8 cellular contexts compared by ENCODE assay signal in genomic region chr4:118566003-118566513, GRCh38.
DNase-seq lines count a peak whose midpoint lies in the region; ATAC-seq and TF ChIP-seq lines count a peak whose summit lies in the region.
"Not testable (repeated sequence)": the region's sequence is repeated elsewhere in the genome, so short reads cannot be mapped to it uniquely, and the experiment has no call there.

No MANE protein-coding gene starts in this region.

- not testable (repeated sequence) for TF ChIP-seq CTCF in AG09319 (IDR thresholded peaks at IDR 0.05; ENCODE audit: low read depth, low read length); OCI-LY7 (conservative IDR thresholded peaks at IDR 0.05; ENCODE audit: low read length); cardiac fibroblast (IDR thresholded peaks at IDR 0.05; ENCODE audit: low read depth, low read length)

- peaks cover 16% of the 10 kb centered on the region for H3K4me1 ChIP-seq in OCI-LY7 (ENCODE audit: insufficient read depth, low read length, poor library complexity, severe bottlenecking)
- H3K4me1 ChIP-seq in mesenchymal stem cell (ENCODE audit: control insufficient read depth, insufficient read depth, low read depth, low read length): not testable (repeated sequence)

- peak overlapping the region; percentile 51 for H3K4me2 ChIP-seq in OCI-LY7 (ENCODE audit: low read length)
- not testable (repeated sequence) for H3K4me2 ChIP-seq in mesenchymal stem cell (ENCODE audit: low read length, poor library complexity, severe bottlenecking)

- H2BK15ac ChIP-seq in mesenchymal stem cell (ENCODE audit: low read depth, poor library complexity, severe bottlenecking): not testable (repeated sequence)

- H3K23ac ChIP-seq in mesenchymal stem cell (ENCODE audit: low read length in 2 of 2): not testable (repeated sequence)

- not testable (repeated sequence) for H3K4me3 ChIP-seq in OCI-LY7 (ENCODE audit: low read depth, low read length, poor library complexity, severe bottlenecking); cardiac fibroblast (replicated peaks in 1 of 2; ENCODE audit: low read depth in 2 of 2, low read length in 2 of 2); mesenchymal stem cell (ENCODE audit: insufficient read depth in 1 of 2, low read depth in 1 of 2, low read length in 2 of 2)

- not testable (repeated sequence) for H4K91ac ChIP-seq in mesenchymal stem cell (ENCODE audit: low read length)

- H3K27ac ChIP-seq in OCI-LY7 (ENCODE audit: low read depth, low read length, poor library complexity, severe bottlenecking): not testable (repeated sequence)
- peak overlapping the region; percentile 80 for H3K27ac ChIP-seq in mesenchymal stem cell (ENCODE audit: low read length, poor library complexity, severe bottlenecking)

- not testable (repeated sequence) for H3K79me1 ChIP-seq in mesenchymal stem cell (replicated peaks; ENCODE audit: low read length, poor library complexity, severe bottlenecking)

- H2BK120ac ChIP-seq in mesenchymal stem cell (ENCODE audit: low read depth, low read length): not testable (repeated sequence)

- not testable (repeated sequence) for H4K20me1 ChIP-seq in OCI-LY7 (ENCODE audit: insufficient read depth, low read length)

- not testable (repeated sequence) for H3K36me3 ChIP-seq in OCI-LY7 (ENCODE audit: insufficient read depth, low read length); mesenchymal stem cell (ENCODE audit: control insufficient read depth in 1 of 2, insufficient read depth in 2 of 2, low read depth in 1 of 2, low read length in 2 of 2)

- H3K27me3 ChIP-seq in mesenchymal stem cell (ENCODE audit: control insufficient read depth in 1 of 2, insufficient read depth in 1 of 2, low read length in 2 of 2): not testable (repeated sequence)

- not testable (repeated sequence) for H3K79me2 ChIP-seq in OCI-LY7 (ENCODE audit: insufficient read depth, low read depth, low read length)

- ATAC-seq in GM18520 (IDR thresholded peaks at IDR 0.05; ENCODE audit: unreplicated experiment) (peak; percentile 70), GM21619 (IDR thresholded peaks at IDR 0.05; ENCODE audit: unreplicated experiment) (peak; percentile 82), HG03095 (IDR thresholded peaks at IDR 0.05; ENCODE audit: unreplicated experiment) (peak; percentile 72)

- not testable (repeated sequence) for H3K18ac ChIP-seq in mesenchymal stem cell (ENCODE audit: low read depth in 1 of 2, low read length in 2 of 2)

- DNase-seq in AG09319 (ENCODE audit: extremely low read depth, low read depth) (peak; percentile 87), MV-4-11 (lab: John Stamatoyannopoulos, UW) (peak; percentile 87), cardiac fibroblast (ENCODE audit: low read depth in 2 of 2) (peak; percentile 16 to 96), mesenchymal stem cell (peak; percentile 76)
- not testable (repeated sequence) for DNase-seq in OCI-LY7 (ENCODE audit: low spot score)

- not testable (repeated sequence) for H3K9me3 ChIP-seq in OCI-LY7 (ENCODE audit: low read length); mesenchymal stem cell (ENCODE audit: control insufficient read depth, low read length)

- H2BK12ac ChIP-seq in mesenchymal stem cell (ENCODE audit: low read length in 2 of 2): not testable (repeated sequence)

- BruUV-seq in OCI-LY7 (replicated peaks; lab: Mats Ljungman, UMichigan): not testable (repeated sequence)

- 20% methylated on average over 7 of the region's 9 CpGs for WGBS in mesenchymal stem cell

- not testable (repeated sequence) for H3K9ac ChIP-seq in mesenchymal stem cell (ENCODE audit: low read length)

- intact Hi-C loops in OCI-LY7 (cut with micrococcal nuclease; ENCODE audit: unreplicated experiment): not testable (repeated sequence)

- not testable (repeated sequence) for H4K8ac ChIP-seq in mesenchymal stem cell (ENCODE audit: low read length)

- POLR2A ChIA-PET in OCI-LY7 (lab: Charles Lee): interaction anchor here (0.6 kb wide), 1 partner anchor 20 kb away, joined by 3 read pairs; no protein-coding TSS in a partner anchor

- H3K4ac ChIP-seq in mesenchymal stem cell (ENCODE audit: low read depth in 1 of 2, low read length in 2 of 2): not testable (repeated sequence)

- H3K14ac ChIP-seq in mesenchymal stem cell (ENCODE audit: low read length in 2 of 2): not testable (repeated sequence)

- H3K9me2 ChIP-seq in OCI-LY7 (ENCODE audit: insufficient read depth, low read length): not testable (repeated sequence)

- CTCF ChIA-PET in OCI-LY7 (lab: Charles Lee; ENCODE audit: unreplicated experiment): not testable (repeated sequence)

- not testable (repeated sequence) for H2BK5ac ChIP-seq in mesenchymal stem cell (ENCODE audit: low read depth, low read length, poor library complexity, severe bottlenecking)

- H2AK5ac ChIP-seq in mesenchymal stem cell (ENCODE audit: low read length, severe bottlenecking): not testable (repeated sequence)

- peak overlapping the region; percentile 19; the same call in 1 of the 2 replicates for H2AFZ ChIP-seq in OCI-LY7 (ENCODE audit: low read length)
- not testable (repeated sequence) for H2AFZ ChIP-seq in mesenchymal stem cell (ENCODE audit: low read depth, low read length)
